Comparison of ENCODE assay signal across 8 cellular contexts in the genomic region with DNA sequence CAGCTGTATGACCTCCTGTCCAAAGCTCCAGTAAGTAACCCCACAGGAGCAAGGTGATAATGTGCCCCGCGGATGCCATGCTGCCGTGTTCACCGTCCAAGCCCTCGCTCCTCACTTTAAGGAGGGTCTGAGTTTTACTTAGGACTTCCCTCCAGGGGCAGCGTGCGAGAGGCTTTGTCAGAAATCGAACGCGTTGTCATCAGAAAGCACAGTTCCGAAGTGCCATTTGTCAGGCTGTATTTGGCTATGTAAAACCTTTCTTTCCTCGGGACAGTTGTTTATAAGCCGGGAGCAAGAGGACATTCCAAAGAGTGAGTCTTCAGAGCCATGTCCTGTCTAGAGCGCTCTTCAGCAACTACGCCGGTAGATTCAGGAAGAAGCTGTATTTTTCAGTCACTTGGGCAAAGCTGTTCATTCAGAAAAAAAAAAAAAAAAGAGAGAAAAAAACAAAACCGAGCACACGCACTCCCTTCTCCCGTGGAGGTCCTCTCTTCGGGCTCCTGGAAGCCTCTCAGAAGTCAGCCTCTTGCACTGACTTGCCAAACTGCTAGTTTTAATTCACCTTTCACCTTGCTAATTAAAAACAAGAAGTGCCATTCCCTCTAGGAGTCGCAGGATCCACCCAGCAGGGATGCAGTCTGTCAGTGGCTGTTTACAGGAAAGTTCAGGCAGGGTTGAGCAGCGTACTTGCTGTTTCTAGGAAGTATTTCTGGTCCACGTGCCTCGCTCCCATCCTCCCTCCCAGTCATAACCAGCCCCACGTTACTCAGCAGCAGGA. TPM values are rescaled to one million over a fixed set of nuclear protein-coding genes. Genes with fewer than 3 reads are reported as not detected.
DNase-seq lines count a peak whose midpoint lies in the region; ATAC-seq and TF ChIP-seq lines count a peak whose summit lies in the region.

Gene SEMA3E (minus strand): TSS at position 676 of the 778 bp plus-strand sequence.

- no TSS peak for BruUV-seq in A673 (replicated peaks; lab: Mats Ljungman, UMichigan)

- H3K36me3 ChIP-seq in NT2/D1 (ENCODE audit: insufficient read depth, insufficient read length, low read length) (no peaks in the 10 kb centered on the region), trophoblast cell (ENCODE audit: control insufficient read depth in 1 of 2, insufficient read depth in 2 of 2, low read length in 2 of 2) (no peaks in the 10 kb centered on the region), A673 (ENCODE audit: insufficient read depth, low read length, poor library complexity, severe bottlenecking) (no peaks in the 10 kb centered on the region)

- H3K27me3 ChIP-seq in NT2/D1 (ENCODE audit: insufficient read depth, insufficient read length) (no peaks in the 10 kb centered on the region), trophoblast cell (ENCODE audit: insufficient read depth, low read length) (no peaks in the 10 kb centered on the region), A673 (replicated peaks; ENCODE audit: insufficient read depth, low read depth, low read length, poor library complexity) (peaks cover 58% of the 10 kb centered on the region)

- no peak within 1 kb of the TSS for H3K14ac ChIP-seq in trophoblast cell (ENCODE audit: low read length)

- no peak within 1 kb of the TSS for H4K8ac ChIP-seq in trophoblast cell (ENCODE audit: low read depth, low read length)

- TF ChIP-seq CTCF in fibroblast of villous mesenchyme (IDR thresholded peaks at IDR 0.05; ENCODE audit: insufficient read depth, low read depth, low read length) (no peak), A673 (conservative IDR thresholded peaks at IDR 0.05; ENCODE audit: low read depth, low read length) (no peak)

- CTCF ChIA-PET in A673 (lab: Charles Lee) = interaction anchor here (0.6 kb wide), 1 partner anchor 370 kb away, joined by 4 read pairs; no protein-coding TSS in a partner anchor

- H2BK12ac ChIP-seq in trophoblast cell (ENCODE audit: low read length) = no peak within 1 kb of the TSS

- H2BK5ac ChIP-seq in trophoblast cell (ENCODE audit: low read depth, low read length, poor library complexity) = no peak within 1 kb of the TSS

- H3K27ac ChIP-seq in trophoblast cell (ENCODE audit: low read depth, low read length) (no peak within 1 kb of the TSS), A673 (ENCODE audit: low read depth, low read length, poor library complexity, severe bottlenecking) (no peak within 1 kb of the TSS)

- DNase-seq in DMS53 (lab: John Stamatoyannopoulos, UW) (peak; percentile 92), NT2/D1 (ENCODE audit: low read depth, low spot score) (no peak), fibroblast of villous mesenchyme (ENCODE audit: low read depth) (peak; percentile 18), trophoblast cell (peak; percentile 18 to 51), A673 (ENCODE audit: low spot score) (no peak)
- DNase-seq in activated naive CD4-positive, alpha-beta T cell (lab: John Stamatoyannopoulos, UW) = no peak
- no peak for DNase-seq in activated T-cell treated with anti-CD3 and anti-CD28 coated beads, Interleukin-2, amount 50 U/mL, for 1 hour

- H3K4me3 ChIP-seq in NT2/D1 (ENCODE audit: insufficient read length, low read depth) (peak within 1 kb of the TSS; percentile 29), fibroblast of villous mesenchyme (ENCODE audit: low read depth, low read length) (peak within 1 kb of the TSS; percentile 21), trophoblast cell (ENCODE audit: low read depth, low read length) (peak within 1 kb of the TSS; percentile 50), A673 (ENCODE audit: low read depth, low read length, poor library complexity, severe bottlenecking) (no peak within 1 kb of the TSS)

- H3K79me1 ChIP-seq in trophoblast cell (ENCODE audit: low read length) = no peaks in the 10 kb centered on the region

- no peak for ATAC-seq in GM21515 (IDR thresholded peaks at IDR 0.05; ENCODE audit: unreplicated experiment)

- peak within 1 kb of the TSS; percentile 96 for H3K4me2 ChIP-seq in trophoblast cell (ENCODE audit: low read length)

- no CpG with 5 or more reads among the region's 25 CpGs for whole genome bisulfite sequencing in trophoblast cell (ENCODE audit: extremely low coverage, insufficient coverage, insufficient read length)

- H3K18ac ChIP-seq in trophoblast cell (ENCODE audit: low read length) = no peak within 1 kb of the TSS

- H3K9ac ChIP-seq in NT2/D1 (ENCODE audit: insufficient read length, low read depth) (peak within 1 kb of the TSS; percentile 67), trophoblast cell (ENCODE audit: low read length) (no peak within 1 kb of the TSS)

- H3K23ac ChIP-seq in trophoblast cell (ENCODE audit: low read length) = no peak within 1 kb of the TSS

- H2BK120ac ChIP-seq in trophoblast cell (ENCODE audit: insufficient read depth, low read length, poor library complexity) = no peak within 1 kb of the TSS

- no peak within 1 kb of the TSS for H4K91ac ChIP-seq in trophoblast cell (ENCODE audit: low read depth, low read length)

- H3K9me3 ChIP-seq in NT2/D1 (ENCODE audit: insufficient read depth, low read length) = no peaks in the 10 kb centered on the region
- H3K9me3 ChIP-seq in trophoblast cell (ENCODE audit: insufficient read depth, low read depth, low read length) = no peaks in the 10 kb centered on the region
- no peaks in the 10 kb centered on the region for H3K9me3 ChIP-seq in A673 (ENCODE audit: low read depth, low read length, poor library complexity, severe bottlenecking)

- peak within 1 kb of the TSS; percentile 91 for H2AFZ ChIP-seq in trophoblast cell (ENCODE audit: insufficient read depth, low read length, poor library complexity)

- no peak within 1 kb of the TSS for H2AK5ac ChIP-seq in trophoblast cell (ENCODE audit: low read length)

- no peak within 1 kb of the TSS for H3K4ac ChIP-seq in trophoblast cell (ENCODE audit: low read depth, low read length)

- intact Hi-C loops in A673 (cut with micrococcal nuclease; ENCODE audit: unreplicated experiment) = no loop called here

- POLR2A ChIA-PET in A673 (lab: Charles Lee; ENCODE audit: low non-redundant PET) = no interaction called here

- no peak within 1 kb of the TSS for H4K12ac ChIP-seq in trophoblast cell (ENCODE audit: low read depth, low read length)

- no peaks in the 10 kb centered on the region for H3K79me2 ChIP-seq in trophoblast cell (ENCODE audit: control insufficient read depth, insufficient read depth, low read length, poor library complexity)

- H3K4me1 ChIP-seq in NT2/D1 (ENCODE audit: insufficient read depth, insufficient read length) (no peaks in the 10 kb centered on the region), trophoblast cell (ENCODE audit: control insufficient read depth in 1 of 2, insufficient read depth in 2 of 2, low read length in 2 of 2) (no peaks in the 10 kb centered on the region), A673 (ENCODE audit: insufficient read depth, low read length, poor library complexity, severe bottlenecking) (no peaks in the 10 kb centered on the region)

RNA-seq across cellular contexts. Expression of gene SEMA3E, which starts in this region (rescaled TPM):
- total RNA-seq in fibroblast of villous mesenchyme (0.32 and 0.43 TPM in 2 replicates), A673 (2021) (not detected in 2 replicates)
- polyA plus RNA-seq in trophoblast cell (2013) = 0.18 and 0.23 TPM in 2 replicates

Comparison
In these comparisons a context has a peak if more than half of its experiments do, and no peak if none do; other contexts are left out.
1. Peak in DNase-seq and H3K4me3 ChIP-seq in fibroblast of villous mesenchyme; RNA of the gene not detected or under 1 TPM.
2. DNase-seq: peak in DMS53 (single experiment) and trophoblast cell (2 of 2); none in NT2/D1 (single experiment), A673 (single experiment), activated naive CD4-positive, alpha-beta T cell (0 of 4) and activated T-cell treated with anti-CD3 and anti-CD28 coated beads, Interleukin-2, amount 50 U/mL, for 1 hour (single experiment).